Comparison of ENCODE assay signal across 8 cellular contexts in the genomic region with DNA sequence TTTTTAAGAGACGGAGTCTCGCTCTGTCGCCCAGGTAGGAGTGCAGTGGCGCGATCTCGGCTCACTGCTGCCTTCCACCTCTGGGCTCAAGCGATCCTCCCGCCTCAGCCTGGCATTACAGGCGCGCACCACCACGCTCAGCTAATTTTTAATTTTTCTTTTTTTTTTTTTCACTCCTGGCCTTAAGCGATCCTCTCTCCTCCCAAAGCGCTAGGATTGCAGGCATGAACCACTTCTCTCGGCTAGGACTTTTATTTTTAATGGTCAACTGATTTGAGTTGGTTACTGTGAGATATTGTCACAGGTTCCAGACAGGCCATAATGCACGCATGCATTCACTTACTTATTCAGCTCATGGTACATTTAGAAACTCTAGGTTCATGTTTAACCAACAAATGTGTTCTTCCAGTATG.
A peak's percentile ranks its signal among the peaks of the same experiment; 100 is the strongest.
DNase-seq lines count a peak whose midpoint lies in the region; ATAC-seq and TF ChIP-seq lines count a peak whose summit lies in the region.

No MANE protein-coding gene starts in this region.

- no peaks in the 10 kb centered on the region for H3K27me3 Mint-ChIP-seq in nephron (ENCODE audit: low read depth)

- H3K36me3 Mint-ChIP-seq in nephron (ENCODE audit: low read depth): peaks cover 23% of the 10 kb centered on the region

- H3K27ac Mint-ChIP-seq in nephron: peak overlapping the region; percentile 97 to 99 (median 98)

- H3K9me3 Mint-ChIP-seq in nephron: no peaks in the 10 kb centered on the region

- peaks cover 4% of the 10 kb centered on the region for H3K4me1 Mint-ChIP-seq in nephron

- DNase-seq in GM12864 (ENCODE audit: low read depth) (no peak), cardiac fibroblast (ENCODE audit: low read depth in 2 of 2) (no peak), activated gamma-delta T cell (lab: John Stamatoyannopoulos, UW) (no peak)
- DNase-seq in stimulated activated naive CD4-positive, alpha-beta T cell (lab: John Stamatoyannopoulos, UW): no peak

- peak overlapping the region; percentile 98 to 99 (median 99) for H3K4me3 Mint-ChIP-seq in nephron

- ATAC-seq in HG03354 (IDR thresholded peaks at IDR 0.05; ENCODE audit: poor library complexity, severe bottlenecking, unreplicated experiment) (peak; percentile 28), HG02759 (IDR thresholded peaks at IDR 0.05; ENCODE audit: unreplicated experiment) (no peak), GM21576 (IDR thresholded peaks at IDR 0.05; ENCODE audit: unreplicated experiment) (no peak)

- TF ChIP-seq CTCF in GM12864 (IDR thresholded peaks at IDR 0.05; ENCODE audit: low read depth, low read length, missing control alignments) (no peak), cardiac fibroblast (IDR thresholded peaks at IDR 0.05; ENCODE audit: low read depth, low read length) (no peak), nephron (IDR thresholded peaks at IDR 0.05; ENCODE audit: unreplicated experiment in 3 of 3) (peak in 1 of 3 experiments; percentile 12)

- H3K4me3 ChIP-seq in GM12864 (ENCODE audit: low read depth, low read length) (peak overlapping the region; percentile 56), cardiac fibroblast (replicated peaks in 1 of 2; ENCODE audit: low read depth in 2 of 2, low read length in 2 of 2) (peak overlapping the region; percentile 83 to 95)
